Comparison of ENCODE assay signal across 1 cellular context in genomic region chr10:17476073-17476472, GRCh38.
TF ChIP-seq lines count a peak whose summit lies in the region.

No MANE protein-coding gene starts in this region.

TF ChIP-seq in K562, 482 proteins besides CTCF, POLR2A, EP300 and RAD21 (continued from another document):
- TF ChIP-seq TSHZ1 (CRISPR knock-in tag; IDR thresholded peaks at IDR 0.05) (no peak), DMBX1 (CRISPR knock-in tag; IDR thresholded peaks at IDR 0.05; ENCODE audit: borderline replicate concordance) (no peak), MBD1 (CRISPR knock-in tag; IDR thresholded peaks at IDR 0.05) (no peak), DLX4 (CRISPR knock-in tag; IDR thresholded peaks at IDR 0.05) (no peak), ZFP1 (CRISPR knock-in tag; IDR thresholded peaks at IDR 0.05) (no peak), ATF2 (CRISPR knock-in tag; IDR thresholded peaks at IDR 0.05) (no peak), L3MBTL2 (IDR thresholded peaks at IDR 0.05) (no peak), STAG1 (CRISPR knock-in tag; IDR thresholded peaks at IDR 0.05; ENCODE audit: borderline replicate concordance) (no peak), BRD4 (IDR thresholded peaks at IDR 0.05) (no peak), EP400 (IDR thresholded peaks at IDR 0.05) (no peak), KHSRP (IDR thresholded peaks at IDR 0.05) (no peak), HMG20A (CRISPR knock-in tag; conservative IDR thresholded peaks at IDR 0.05) (no peak), ZNF133 (CRISPR knock-in tag; IDR thresholded peaks at IDR 0.05) (no peak), DDX20 (tag; IDR thresholded peaks at IDR 0.05; ENCODE audit: low read depth) (no peak)
